ENCODE assay signal across 18 cellular contexts in the genomic region with DNA sequence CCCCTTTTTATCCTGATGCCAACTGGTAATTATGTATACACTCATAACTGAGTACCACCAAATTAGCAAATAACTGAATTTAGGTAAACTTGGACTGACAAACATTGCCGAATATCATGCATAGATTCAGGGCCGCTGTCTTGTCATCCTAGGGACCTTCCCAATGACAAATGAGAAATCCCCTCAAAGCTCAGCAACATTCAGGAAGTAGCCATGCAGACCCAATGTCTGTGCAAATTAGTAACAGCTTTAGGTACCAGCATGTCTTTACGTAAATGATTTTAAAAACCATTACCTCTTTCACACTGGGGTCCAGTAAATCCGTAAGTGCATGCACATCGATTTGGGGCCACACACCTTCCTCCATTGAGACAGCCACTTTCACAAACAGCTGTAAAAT. TPM values are rescaled to one million over a fixed set of nuclear protein-coding genes. Genes with fewer than 3 reads are reported as not detected.
DNase-seq lines count a peak whose midpoint lies in the region; ATAC-seq and TF ChIP-seq lines count a peak whose summit lies in the region.
"Had no signal": no experiment of that assay in that cellular context is flagged by ENCODE, and none has a peak within 500 bp of the region (broad histone marks: within the 10 kb centered on the region; RNA-seq: fewer than 3 reads in every experiment).

No MANE protein-coding gene starts in this region.

- DNase-seq in cerebellar cortex (ENCODE audit: low spot score) (no peak), mucosa of gallbladder (ENCODE audit: low spot score) (no peak), vagina (ENCODE audit: extremely low spot score in 2 of 2) (no peak), NCI-H2081 treated with DMSO at 0.1 percent for 48 hours (lab: John Stamatoyannopoulos, UW) (no peak)
- DNase-seq: activated CD4-positive, alpha-beta T cell treated with anti-CD3 and anti-CD28 coated beads for 48 hours; aorta; CD8-positive, alpha-beta T cell; dermis blood vessel endothelial cell; NCI-H1436 treated with DMSO at 0.1 percent for 48 hours; NCI-H524; RPMI8226; T-helper 2 cell; transverse colon had no signal

- no peak overlapping the region for H2AFZ ChIP-seq in ACC112 (ENCODE audit: low read length, unreplicated experiment)

- ATAC-seq in GM18873 (IDR thresholded peaks at IDR 0.05; ENCODE audit: low FRiP score, unreplicated experiment) (peak; percentile 66), GM21717 (IDR thresholded peaks at IDR 0.05; ENCODE audit: unreplicated experiment) (peak; percentile 69), HG03280 (IDR thresholded peaks at IDR 0.05; ENCODE audit: unreplicated experiment) (peak; percentile 47)
- ATAC-seq: CD8-positive, alpha-beta T cell had no signal

- peaks cover 15% of the 10 kb centered on the region for H3K79me2 ChIP-seq in ACC112 (ENCODE audit: control insufficient read depth, insufficient read depth, low read length, unreplicated experiment)

- H3K36me3 ChIP-seq in ACC112 (ENCODE audit: insufficient read depth, low read length) (peaks cover 77% of the 10 kb centered on the region), vagina (peaks cover 0 to 6% of the 10 kb centered on the region in 2 donors)
- H3K36me3 ChIP-seq: transverse colon had no signal

- TF ChIP-seq CTCF in vagina (IDR thresholded peaks at IDR 0.05), result no peak

- no peaks in the 10 kb centered on the region for H3K9me3 ChIP-seq in vagina
- H3K9me3 ChIP-seq: transverse colon had no signal

- H3K27me3 ChIP-seq in ACC112 (ENCODE audit: insufficient read depth, low read length), result no peaks in the 10 kb centered on the region
- no peaks in the 10 kb centered on the region for H3K27me3 ChIP-seq in vagina
- H3K27me3 ChIP-seq: transverse colon had no signal

- intact Hi-C loops in vagina (cut with DNase I), result no loop called here

- no peak overlapping the region for H3K4me3 ChIP-seq in ACC112 (ENCODE audit: low read depth, low read length)
- H3K4me3 ChIP-seq in vagina, result no peak overlapping the region
- H3K4me3 ChIP-seq: transverse colon had no signal

- H3K4me1 ChIP-seq in ACC112 (ENCODE audit: control insufficient read depth, insufficient read depth, low read length, unreplicated experiment) (peaks cover 38% of the 10 kb centered on the region), vagina (peaks cover 13% of the 10 kb centered on the region)
- H3K4me1 ChIP-seq: transverse colon had no signal

- H3K27ac ChIP-seq in ACC112 (ENCODE audit: low read depth, low read length) (peak overlapping the region; percentile 28; the same call in 1 of the 2 replicates), vagina (no peak overlapping the region)
- H3K27ac ChIP-seq: 22Rv1, transverse colon had no signal

- TF ChIP-seq POLR2A in vagina (IDR thresholded peaks at IDR 0.05), result no peak

RNA-seq across cellular contexts. Expression of gene FBN1, which starts 49.5 kb away (rescaled TPM):
- total RNA-seq in mucosa of gallbladder (57.6 TPM), vagina (102 TPM)
